In genomic region chr16:1310832-1311200, GRCh38 we compare ENCODE assay signal across 8 cellular contexts. TPM values are rescaled to one million over a fixed set of nuclear protein-coding genes. Genes with fewer than 3 reads are reported as not detected.
DNase-seq lines count a peak whose midpoint lies in the region; ATAC-seq and TF ChIP-seq lines count a peak whose summit lies in the region.

No MANE protein-coding gene starts in this region.

- H2AFZ ChIP-seq in H9 (ENCODE audit: low read length) (no peak overlapping the region), trophoblast cell (ENCODE audit: insufficient read depth, low read length, poor library complexity) (no peak overlapping the region)

- H3K4me3 Mint-ChIP-seq in H9: peak overlapping the region; percentile 95 to 99
- H3K4me3 Mint-ChIP-seq in T-helper 1 cell treated with Interleukin-12 subunit alpha and Interleukin-12 subunit beta and Interleukin-4 antibody, amounts not matched to agents 30 μg/mL and 1 μg/mL, for 36 hours: peak overlapping the region; percentile 99

- no peak overlapping the region for H2BK15ac ChIP-seq in H9 (ENCODE audit: low read depth, low read length)

- H3K27me3 Mint-ChIP-seq in H9 (ENCODE audit: low read depth): no peaks in the 10 kb centered on the region
- H3K27me3 Mint-ChIP-seq in T-helper 1 cell treated with Interleukin-12 subunit alpha and Interleukin-12 subunit beta and Interleukin-4 antibody, amounts not matched to agents 30 μg/mL and 1 μg/mL, for 36 hours (ENCODE audit: low read depth): no peaks in the 10 kb centered on the region

- H2BK12ac ChIP-seq in H9 (ENCODE audit: insufficient read length, low read depth, low read length) (no peak overlapping the region), trophoblast cell (ENCODE audit: low read length) (no peak overlapping the region)

- no peak for TF ChIP-seq CTCF in H9 (conservative IDR thresholded peaks at IDR 0.05)
- TF ChIP-seq CTCF in GM13977 (IDR thresholded peaks at IDR 0.05; ENCODE audit: extremely low read depth, insufficient read depth, missing control alignments): no peak

- no peak overlapping the region for H3K27ac ChIP-seq in H9 (ENCODE audit: insufficient read length, low read depth, low read length)
- H3K27ac ChIP-seq in esophagus (ENCODE audit: low read depth in 2 of 2, low read length in 1 of 2): peak overlapping the region; percentile 89 to 97
- H3K27ac ChIP-seq in trophoblast cell (ENCODE audit: low read depth, low read length): no peak overlapping the region

- H3K4me2 ChIP-seq in H9 (ENCODE audit: insufficient read depth, insufficient read length, low read length) (peak overlapping the region; percentile 98), trophoblast cell (ENCODE audit: low read length) (peak overlapping the region; percentile 85)

- H3K4me1 Mint-ChIP-seq in H9: peaks cover 13 to 25% of the 10 kb centered on the region in 2 experiments
- H3K4me1 Mint-ChIP-seq in T-helper 1 cell treated with Interleukin-12 subunit alpha and Interleukin-12 subunit beta and Interleukin-4 antibody, amounts not matched to agents 30 μg/mL and 1 μg/mL, for 36 hours (ENCODE audit: low read depth): peaks cover 15% of the 10 kb centered on the region

- no peaks in the 10 kb centered on the region for H3K9me3 ChIP-seq in H9 (ENCODE audit: control insufficient read depth, low read depth, low read length)
- H3K9me3 ChIP-seq in esophagus (ENCODE audit: control insufficient read depth in 2 of 2, insufficient read depth in 1 of 2, low read depth in 1 of 2, low read length in 1 of 2): no peaks in the 10 kb centered on the region
- H3K9me3 ChIP-seq in trophoblast cell (ENCODE audit: insufficient read depth, low read depth, low read length): no peaks in the 10 kb centered on the region

- peaks cover 13% of the 10 kb centered on the region for H3K23me2 ChIP-seq in H9 (ENCODE audit: insufficient read length, low read depth, low read length, poor library complexity, severe bottlenecking)

- peak overlapping the region; percentile 70 to 88 for H3K4me3 ChIP-seq in esophagus (ENCODE audit: low read depth in 1 of 2, low read length in 2 of 2)
- H3K4me3 ChIP-seq in trophoblast cell (ENCODE audit: low read depth, low read length): peak overlapping the region; percentile 87

- peaks cover 22 to 39% (median 34%) of the 10 kb centered on the region in 3 experiments for H3K36me3 Mint-ChIP-seq in H9 (ENCODE audit: insufficient read depth in 1 of 3, low read depth in 3 of 3)
- H3K36me3 Mint-ChIP-seq in T-helper 1 cell treated with Interleukin-12 subunit alpha and Interleukin-12 subunit beta and Interleukin-4 antibody, amounts not matched to agents 30 μg/mL and 1 μg/mL, for 36 hours (ENCODE audit: low read depth): peaks cover 4% of the 10 kb centered on the region

- H3K14ac ChIP-seq in H9 (ENCODE audit: insufficient read depth, low read length) (no peak overlapping the region), trophoblast cell (ENCODE audit: low read length) (no peak overlapping the region)

- no peak overlapping the region for H2BK20ac ChIP-seq in H9 (ENCODE audit: low read depth, low read length, poor library complexity, severe bottlenecking)

- H4K91ac ChIP-seq in H9 (ENCODE audit: insufficient read length, low read depth, low read length): no peak overlapping the region
- H4K91ac ChIP-seq in trophoblast cell (ENCODE audit: low read depth, low read length): no peak overlapping the region

- peak overlapping the region; percentile 90 to 97 (median 97) for H3K27ac Mint-ChIP-seq in H9
- peak overlapping the region; percentile 93 for H3K27ac Mint-ChIP-seq in T-helper 1 cell treated with Interleukin-12 subunit alpha and Interleukin-12 subunit beta and Interleukin-4 antibody, amounts not matched to agents 30 μg/mL and 1 μg/mL, for 36 hours

- no peak overlapping the region for H2AK5ac ChIP-seq in H9 (ENCODE audit: insufficient read length, low read length)
- H2AK5ac ChIP-seq in trophoblast cell (ENCODE audit: low read length): no peak overlapping the region

- no peak overlapping the region for H4K5ac ChIP-seq in H9 (ENCODE audit: insufficient read length, low read depth, low read length)

- H3K4ac ChIP-seq in H9 (ENCODE audit: low read depth, low read length): no peak overlapping the region
- H3K4ac ChIP-seq in trophoblast cell (ENCODE audit: low read depth, low read length): peak overlapping the region; percentile 96

- no peaks in the 10 kb centered on the region for H3K27me3 ChIP-seq in H9 (ENCODE audit: insufficient read depth, low read length)
- no peaks in the 10 kb centered on the region for H3K27me3 ChIP-seq in esophagus (ENCODE audit: control insufficient read depth in 1 of 2, insufficient read depth in 2 of 2, low read length in 2 of 2)
- no peaks in the 10 kb centered on the region for H3K27me3 ChIP-seq in trophoblast cell (ENCODE audit: insufficient read depth, low read length)

- H3K36me3 ChIP-seq in esophagus (ENCODE audit: control insufficient read depth in 2 of 2, insufficient read depth in 2 of 2, low read length in 1 of 2) (peaks cover 10 to 35% of the 10 kb centered on the region in 2 donors), trophoblast cell (ENCODE audit: control insufficient read depth in 1 of 2, insufficient read depth in 2 of 2, low read length in 2 of 2) (peaks cover 36 to 40% of the 10 kb centered on the region in 2 experiments)

- H2BK5ac ChIP-seq in H9 (ENCODE audit: insufficient read length, low read length) (no peak overlapping the region), trophoblast cell (ENCODE audit: low read depth, low read length, poor library complexity) (no peak overlapping the region)

- no peak overlapping the region for H3T11ph ChIP-seq in H9 (ENCODE audit: low read length)

- H3K4me1 ChIP-seq in H9 (ENCODE audit: insufficient read depth, low read length) (no peaks in the 10 kb centered on the region; the same call in 1 of the 2 replicates), esophagus (ENCODE audit: control insufficient read depth in 2 of 2, insufficient read depth in 2 of 2, low read length in 1 of 2) (peaks cover 12 to 21% of the 10 kb centered on the region in 2 donors), trophoblast cell (ENCODE audit: control insufficient read depth in 1 of 2, insufficient read depth in 2 of 2, low read length in 2 of 2) (peaks cover 11 to 13% of the 10 kb centered on the region in 2 experiments)

- peaks cover 5% of the 10 kb centered on the region for H4K20me1 ChIP-seq in H9 (ENCODE audit: control insufficient read depth, insufficient read depth, insufficient read length)

- H3K23ac ChIP-seq in H9 (ENCODE audit: insufficient read length, low read depth, low read length): no peak overlapping the region
- no peak overlapping the region for H3K23ac ChIP-seq in trophoblast cell (ENCODE audit: low read length)

- no peak overlapping the region for H3K18ac ChIP-seq in H9 (ENCODE audit: insufficient read length, low read depth, low read length)
- H3K18ac ChIP-seq in trophoblast cell (ENCODE audit: low read length): no peak overlapping the region

- no peak for DNase-seq in H9
- peak in 1 of 2 donors; percentile 45 for DNase-seq in trophoblast cell
- DNase-seq in NK-92 (lab: John Stamatoyannopoulos, UW; ENCODE audit: unreplicated experiment): no peak
- no peak for DNase-seq in retina
- no peak for DNase-seq in GM13977 (ENCODE audit: low spot score)

- H3K56ac ChIP-seq in H9 (ENCODE audit: insufficient read length, low read depth, low read length): no peak overlapping the region

- no peak overlapping the region for H4K12ac ChIP-seq in trophoblast cell (ENCODE audit: low read depth, low read length)

- no peak overlapping the region for H2BK120ac ChIP-seq in H9 (ENCODE audit: low read depth, low read length, poor library complexity, severe bottlenecking)
- no peak overlapping the region for H2BK120ac ChIP-seq in trophoblast cell (ENCODE audit: insufficient read depth, low read length, poor library complexity)

- H3K79me1 ChIP-seq in H9 (ENCODE audit: insufficient read depth, low read depth, low read length, poor library complexity, severe bottlenecking) (peaks cover 9% of the 10 kb centered on the region), trophoblast cell (ENCODE audit: low read length) (peaks cover 6% of the 10 kb centered on the region)

- H3K79me2 ChIP-seq in H9 (ENCODE audit: insufficient read depth, low read length) (peaks cover 47% of the 10 kb centered on the region), trophoblast cell (ENCODE audit: control insufficient read depth, insufficient read depth, low read length, poor library complexity) (peaks cover 46% of the 10 kb centered on the region)

- H4K8ac ChIP-seq in H9 (replicated peaks; ENCODE audit: insufficient read length, low read depth, low read length): no peak overlapping the region
- H4K8ac ChIP-seq in trophoblast cell (ENCODE audit: low read depth, low read length): no peak overlapping the region

- H3K9ac ChIP-seq in H9 (ENCODE audit: extremely low read depth, insufficient read length, low read length) (peak overlapping the region; percentile 71), trophoblast cell (ENCODE audit: low read length) (peak overlapping the region; percentile 93)

- in situ Hi-C loops in GM13977 (cut with MboI; ENCODE audit: low pct_unique_long_range_greater_than_20kb, low sequenced_read_pairs, unreplicated experiment): no loop called here

- H3K9me3 Mint-ChIP-seq in H9: peaks cover 4 to 6% of the 10 kb centered on the region in 2 experiments
- no peaks in the 10 kb centered on the region for H3K9me3 Mint-ChIP-seq in T-helper 1 cell treated with Interleukin-12 subunit alpha and Interleukin-12 subunit beta and Interleukin-4 antibody, amounts not matched to agents 30 μg/mL and 1 μg/mL, for 36 hours

- WGBS in H9 (ENCODE audit: extremely low coverage, insufficient read length, low lambda C conversion rate): no CpG with 5 or more reads among the region's 14 CpGs
- 1% methylated on average over 14 of the region's 14 CpGs for WGBS in esophagus, 2 donors
- WGBS in trophoblast cell (ENCODE audit: extremely low coverage, insufficient coverage, insufficient read length): no CpG with 5 or more reads among the region's 14 CpGs

- ATAC-seq in HG02610 (IDR thresholded peaks at IDR 0.05; ENCODE audit: unreplicated experiment): no peak

RNA-seq across cellular contexts. Expression of gene UBE2I, which starts 1.4 kb away (rescaled TPM):
- 286 and 290 TPM in 2 replicates for total RNA-seq in H9 (2021)
- 10 to 100 TPM; 35.4 to 56.9 TPM for polyA plus RNA-seq in esophagus
- 191 and 198 TPM in 2 replicates for polyA plus RNA-seq in trophoblast cell (2013)

RNA-seq across cellular contexts. Expression of gene BAIAP3, which starts 22.6 kb away (rescaled TPM):
- 5.9 and 6.8 TPM in 2 replicates for total RNA-seq in H9 (2021)
- polyA plus RNA-seq in esophagus: 1 to 10 TPM; 1.2 to 2.7 TPM
- 2.1 and 2.5 TPM in 2 replicates for polyA plus RNA-seq in trophoblast cell (2013)

RNA-seq across cellular contexts. Expression of gene TSR3, which starts 40.9 kb away (rescaled TPM):
- total RNA-seq in H9 (2021): 58.8 and 65.0 TPM in 2 replicates
- 10 to 100 TPM; 31.4 to 53.0 TPM for polyA plus RNA-seq in esophagus
- 34.9 and 35.3 TPM in 2 replicates for polyA plus RNA-seq in trophoblast cell (2013)

RNA-seq across cellular contexts. Expression of gene GNPTG, which starts 40.9 kb away (rescaled TPM):
- 29.4 and 29.7 TPM in 2 replicates for total RNA-seq in H9 (2021)
- 10 to 100 TPM; 33.6 to 39.1 TPM for polyA plus RNA-seq in esophagus
- polyA plus RNA-seq in trophoblast cell (2013): 23.8 and 24.6 TPM in 2 replicates

RNA-seq across cellular contexts. Expression of gene TPSD1, which starts 54.9 kb away (rescaled TPM):
- total RNA-seq in H9 (2021): not detected in 2 replicates
- 1 to 10 TPM in 1 of 2 donors, under 1 TPM in 1; 0.83 to 1.5 TPM for polyA plus RNA-seq in esophagus
- polyA plus RNA-seq in trophoblast cell (2013): not detected in 2 replicates

Comparison
In these comparisons a context has a peak if more than half of its experiments do, and no peak if none do; other contexts are left out.
1. H3K27ac ChIP-seq: peak in esophagus (2 of 2); none in H9 (single experiment) and trophoblast cell (single experiment).